12 cellular contexts compared by ENCODE assay signal in genomic region chr10:6786579-6787031, GRCh38.
DNase-seq lines count a peak whose midpoint lies in the region; ATAC-seq, FAIRE-seq and TF ChIP-seq lines count a peak whose summit lies in the region.
"Had no signal": no experiment of that assay in that cellular context is flagged by ENCODE, and none has a peak within 500 bp of the region (broad histone marks: within the 10 kb centered on the region; RNA-seq: fewer than 3 reads in every experiment).

No MANE protein-coding gene starts in this region.

- POLR2A ChIA-PET in K562 (lab: Yijun Ruan, JAX): interaction anchor here (0.6 kb wide), 1 partner anchor 105 kb away, joined by 3 read pairs; no protein-coding TSS in a partner anchor

- peaks cover 5% of the 10 kb centered on the region for H3K4me1 Mint-ChIP-seq in HFFc6 (ENCODE audit: low read depth)
- H3K4me1 Mint-ChIP-seq in activated naive CD4-positive, alpha-beta T cell treated with anti-CD3 and anti-CD28 coated beads for 36 hours (ENCODE audit: low read depth): no peaks in the 10 kb centered on the region

- no peak for TF ChIP-seq POLR2A in K562 (conservative IDR thresholded peaks at IDR 0.05)

- TF ChIP-seq EP300 in K562 (IDR thresholded peaks at IDR 0.05; ENCODE audit: low read length): no peak

- 2% methylated on average over 10 of the region's 10 CpGs for WGBS in K562 (ENCODE audit: insufficient coverage, low coverage, missing lambda C conversion rate)

- CTCF ChIA-PET in K562 (lab: Yijun Ruan, JAX; ENCODE audit: low intra/inter-chr PET ratio): no interaction called here
- CTCF ChIA-PET in activated naive CD4-positive, alpha-beta T cell treated with anti-CD3 and anti-CD28 coated beads for 36 hours (lab: Charles Lee): no interaction called here

- peaks cover 6 to 12% of the 10 kb centered on the region in 2 experiments; a peak in 3 of 5 replicates for H3K27me3 ChIP-seq in K562 (ENCODE audit: control insufficient read depth in 2 of 2, insufficient read depth in 2 of 2, low read length in 2 of 2)

- peaks cover 1% of the 10 kb centered on the region for H3K27me3 Mint-ChIP-seq in HFFc6 (ENCODE audit: insufficient read depth)
- H3K27me3 Mint-ChIP-seq in activated naive CD4-positive, alpha-beta T cell treated with anti-CD3 and anti-CD28 coated beads for 36 hours (ENCODE audit: low read depth): peaks cover 2% of the 10 kb centered on the region

- no peak overlapping the region for H3K4me2 ChIP-seq in K562 (ENCODE audit: insufficient read depth, low read length)

- no peak overlapping the region for H2AFZ ChIP-seq in K562 (ENCODE audit: low read depth, low read length)

- no peak overlapping the region for H3K4me3 Mint-ChIP-seq in HFFc6
- H3K4me3 Mint-ChIP-seq in activated naive CD4-positive, alpha-beta T cell treated with anti-CD3 and anti-CD28 coated beads for 36 hours: no peak overlapping the region
- H3K4me3 Mint-ChIP-seq: naive B cell had no signal

- H3K4me1 ChIP-seq in K562 (replicated peaks in 1 of 2; ENCODE audit: control insufficient read depth in 2 of 2, insufficient read depth in 2 of 2, low read length in 2 of 2): no peaks in the 10 kb centered on the region

- no peak overlapping the region for H3K9ac ChIP-seq in K562 (ENCODE audit: insufficient read depth in 1 of 2, low read depth in 2 of 2, low read length in 2 of 2)

- no peaks in the 10 kb centered on the region for H3K9me3 Mint-ChIP-seq in HFFc6
- no peaks in the 10 kb centered on the region for H3K9me3 Mint-ChIP-seq in activated naive CD4-positive, alpha-beta T cell treated with anti-CD3 and anti-CD28 coated beads for 36 hours
- H3K9me3 Mint-ChIP-seq: naive B cell had no signal

- H3K79me2 ChIP-seq in K562 (ENCODE audit: control insufficient read depth, insufficient read depth, low read length): no peaks in the 10 kb centered on the region

- DNase-seq in HFFc6 (peak; percentile 62), K562 (ENCODE audit: extremely low read depth in 1 of 4, low spot score in 3 of 4) (peak in 2 of 4 experiments; percentile 11 to 29), iris pigment epithelial cell (ENCODE audit: low read depth) (peak; percentile 61), substantia nigra (lab: John Stamatoyannopoulos, UW) (peak in 25 of 49 donors; percentile 7 to 56 (median 26)), DMS79 treated with DMSO at 0.1 percent for 48 hours (lab: John Stamatoyannopoulos, UW) (no peak), NCI-H128 (lab: John Stamatoyannopoulos, UW; ENCODE audit: unreplicated experiment) (no peak)
- no peak for DNase-seq in activated naive CD4-positive, alpha-beta T cell treated with anti-CD3 and anti-CD28 coated beads for 36 hours
- DNase-seq: naive B cell, NCI-H2029, T-helper 9 cell had no signal

- no peaks in the 10 kb centered on the region for H3K36me3 ChIP-seq in K562 (ENCODE audit: control insufficient read depth, insufficient read depth, low read length)

- no TSS peak for BruUV-seq in K562 (replicated peaks; lab: Mats Ljungman, UMichigan)

- no peaks in the 10 kb centered on the region for H3K36me3 Mint-ChIP-seq in HFFc6 (ENCODE audit: low read depth)
- no peaks in the 10 kb centered on the region for H3K36me3 Mint-ChIP-seq in activated naive CD4-positive, alpha-beta T cell treated with anti-CD3 and anti-CD28 coated beads for 36 hours (ENCODE audit: low read depth)
- H3K36me3 Mint-ChIP-seq: naive B cell had no signal

- H3K27ac ChIP-seq in K562 (ENCODE audit: extremely low read depth, low read depth, low read length) (no peak overlapping the region), substantia nigra (ENCODE audit: low read depth, low read length, poor library complexity, severe bottlenecking) (no peak overlapping the region)

- no peaks in the 10 kb centered on the region for H3K9me1 ChIP-seq in K562 (ENCODE audit: control insufficient read depth, insufficient read depth, low read length)

- peak; percentile 29 for FAIRE-seq in K562 (lab: Jason Lieb, UNC)
- FAIRE-seq: colon had no signal

- in situ Hi-C loops in K562 (cut with MboI): no loop called here

- no peaks in the 10 kb centered on the region for H4K20me1 ChIP-seq in K562 (replicated peaks; ENCODE audit: control insufficient read depth, insufficient read depth, low read length)

- intact Hi-C loops in K562 (cut with micrococcal nuclease): no loop called here
- intact Hi-C loops in activated naive CD4-positive, alpha-beta T cell treated with anti-CD3 and anti-CD28 coated beads for 36 hours (cut with micrococcal nuclease): no loop called here

- TF ChIP-seq CTCF in HFFc6 (IDR thresholded peaks at IDR 0.05): peak; percentile 78
- TF ChIP-seq CTCF in K562 (IDR thresholded peaks at IDR 0.05 in 2 of 3, conservative IDR thresholded peaks at IDR 0.05 in 1 of 3; ENCODE audit: insufficient read depth in 2 of 3, low read depth in 1 of 3, low read length in 3 of 3): peak; percentile 37 to 47 (median 41); a peak in 5 of 6 replicates

- ATAC-seq in K562 (0 out of 3 replicates have a peak, but pooled peaks have one; percentile 47), GM19035 (IDR thresholded peaks at IDR 0.05; ENCODE audit: unreplicated experiment) (no peak)

- no peak overlapping the region for H3K27ac Mint-ChIP-seq in HFFc6
- no peak overlapping the region for H3K27ac Mint-ChIP-seq in activated naive CD4-positive, alpha-beta T cell treated with anti-CD3 and anti-CD28 coated beads for 36 hours
- H3K27ac Mint-ChIP-seq: naive B cell had no signal

- peak in 1 of 2 experiments; percentile 33; a peak in 3 of 4 replicates for TF ChIP-seq RAD21 in K562 (CRISPR knock-in tag; conservative IDR thresholded peaks at IDR 0.05 in 1 of 2, IDR thresholded peaks at IDR 0.05 in 1 of 2)

- no peak overlapping the region for H3K4me3 ChIP-seq in K562

- H3K9me3 ChIP-seq in K562 (replicated peaks; ENCODE audit: control insufficient read depth, insufficient read depth, low read depth, low read length): no peaks in the 10 kb centered on the region; the same call in 1 of the 2 replicates

TF ChIP-seq in K562, 482 proteins besides CTCF, POLR2A, EP300 and RAD21:
- TF ChIP-seq NRF1 (conservative IDR thresholded peaks at IDR 0.05 in 1 of 2, IDR thresholded peaks at IDR 0.05 in 1 of 2): peak; percentile 53 to 58
- TF ChIP-seq EGR1 (conservative IDR thresholded peaks at IDR 0.05): peak; percentile 73
- no peak for TF ChIP-seq LCOR (CRISPR knock-in tag; IDR thresholded peaks at IDR 0.05)

Comparison
In these comparisons a context has a peak if more than half of its experiments do, and no peak if none do; other contexts are left out.
1. DNase-seq: peak in HFFc6 (single experiment), iris pigment epithelial cell (single experiment) and substantia nigra (25 of 49); none in DMS79 treated with DMSO at 0.1 percent for 48 hours (single experiment), activated naive CD4-positive, alpha-beta T cell treated with anti-CD3 and anti-CD28 coated beads for 36 hours (single experiment) and NCI-H128 (single experiment).